In genomic region chr19:17001603-17002183, GRCh38 we compare ENCODE assay signal across 10 cellular contexts. TPM values are rescaled to one million over a fixed set of nuclear protein-coding genes. Genes with fewer than 3 reads are reported as not detected.
DNase-seq lines count a peak whose midpoint lies in the region; ATAC-seq and FAIRE-seq lines count a peak whose summit lies in the region.
"Had no signal": no experiment of that assay in that cellular context is flagged by ENCODE, and none has a peak within 500 bp of the region (broad histone marks: within the 10 kb centered on the region; RNA-seq: fewer than 3 reads in every experiment).

No MANE protein-coding gene starts in this region.

- H3K4me3 Mint-ChIP-seq in naive thymus-derived CD4-positive, alpha-beta T cell, result peak overlapping the region; percentile 66 to 81 (median 76)
- H3K4me3 Mint-ChIP-seq in stimulated activated memory B cell treated with anti-CD40 and anti-IgM and Interleukin-4, amounts not matched to agents 10 μg/mL and 1 μg/mL and 100 μg/mL, for 72 hours, result peak overlapping the region; percentile 21

- no peaks in the 10 kb centered on the region for H3K27me3 ChIP-seq in naive thymus-derived CD4-positive, alpha-beta T cell (ENCODE audit: control insufficient read depth in 2 of 2, insufficient read depth in 2 of 2, low read length in 2 of 2)

- peaks cover 0 to 5% (median 0%) of the 10 kb centered on the region in 3 experiments for H3K9me3 ChIP-seq in naive thymus-derived CD4-positive, alpha-beta T cell (ENCODE audit: control insufficient read depth in 2 of 3, low read length in 3 of 3)

- DNase-seq in T-helper 22 cell (ENCODE audit: low read depth) (peak; percentile 78), RCC 7860 (ENCODE audit: low spot score) (no peak), globus pallidus (ENCODE audit: low spot score) (no peak), SW480 (ENCODE audit: low spot score) (no peak)
- peak; percentile 36 for DNase-seq in activated T-helper 9 cell treated with anti-CD3 and anti-CD28 coated beads, Interleukin-2, amount 50 U/mL, for 16 hours (ENCODE audit: low read depth)
- peak; percentile 53 to 96 (median 91) for DNase-seq in naive thymus-derived CD4-positive, alpha-beta T cell
- DNase-seq: IMR-90 had no signal

- H3K36me3 Mint-ChIP-seq in naive thymus-derived CD4-positive, alpha-beta T cell, result peaks cover 0 to 7% (median 4%) of the 10 kb centered on the region in 5 donors
- H3K36me3 Mint-ChIP-seq in stimulated activated memory B cell treated with anti-CD40 and anti-IgM and Interleukin-4, amounts not matched to agents 10 μg/mL and 1 μg/mL and 100 μg/mL, for 72 hours, result no peaks in the 10 kb centered on the region

- H3K9me3 Mint-ChIP-seq in naive thymus-derived CD4-positive, alpha-beta T cell, result peaks cover 0 to 14% (median 3%) of the 10 kb centered on the region in 11 donors
- peaks cover 5% of the 10 kb centered on the region for H3K9me3 Mint-ChIP-seq in stimulated activated memory B cell treated with anti-CD40 and anti-IgM and Interleukin-4, amounts not matched to agents 10 μg/mL and 1 μg/mL and 100 μg/mL, for 72 hours

- POLR2A ChIA-PET in naive thymus-derived CD4-positive, alpha-beta T cell (lab: Charles Lee), result no interaction called here

- FAIRE-seq in RCC 7860 (lab: Jason Lieb, UNC), result no peak
- FAIRE-seq: H54 had no signal

- H3K4me3 ChIP-seq in naive thymus-derived CD4-positive, alpha-beta T cell (ENCODE audit: low read length), result peak overlapping the region; percentile 43

- peak overlapping the region; percentile 64 for H3K27ac ChIP-seq in naive thymus-derived CD4-positive, alpha-beta T cell (ENCODE audit: low read depth, low read length)

- peak overlapping the region; percentile 73 to 95 (median 92) for H3K27ac Mint-ChIP-seq in naive thymus-derived CD4-positive, alpha-beta T cell
- H3K27ac Mint-ChIP-seq in stimulated activated memory B cell treated with anti-CD40 and anti-IgM and Interleukin-4, amounts not matched to agents 10 μg/mL and 1 μg/mL and 100 μg/mL, for 72 hours, result no peak overlapping the region

- ATAC-seq in naive thymus-derived CD4-positive, alpha-beta T cell, result peak; percentile 99
- ATAC-seq in stimulated activated memory B cell treated with anti-CD40 and anti-IgM and Interleukin-4, amounts not matched to agents 10 μg/mL and 1 μg/mL and 100 μg/mL, for 72 hours, result peak; percentile 72
- no peak for ATAC-seq in GM21825 (IDR thresholded peaks at IDR 0.05; ENCODE audit: unreplicated experiment)

- CTCF ChIA-PET in naive thymus-derived CD4-positive, alpha-beta T cell (lab: Charles Lee), result no interaction called here

- H3K36me3 ChIP-seq in naive thymus-derived CD4-positive, alpha-beta T cell (ENCODE audit: control insufficient read depth in 2 of 3, insufficient read depth in 3 of 3, low read length in 3 of 3), result no peaks in the 10 kb centered on the region

- H3K4me1 ChIP-seq in naive thymus-derived CD4-positive, alpha-beta T cell (ENCODE audit: control insufficient read depth in 2 of 2, insufficient read depth in 2 of 2, low read length in 2 of 2), result peaks cover 21% of the 10 kb centered on the region in 2 donors

- intact Hi-C loops in naive thymus-derived CD4-positive, alpha-beta T cell (cut with micrococcal nuclease), result loop anchor here (1.0 to 5.0 kb wide), 6 partner anchors 25 to 504 kb away; partner anchors contain the start of genes BABAM1 (in 1 of the 2), C19orf44 (in 1 of the 2), CALR3 (in 1 of the 2) and CPAMD8 (in 1 of the 2)

- H3K4me1 Mint-ChIP-seq in naive thymus-derived CD4-positive, alpha-beta T cell, result peaks cover 8 to 35% (median 22%) of the 10 kb centered on the region in 7 donors
- H3K4me1 Mint-ChIP-seq in stimulated activated memory B cell treated with anti-CD40 and anti-IgM and Interleukin-4, amounts not matched to agents 10 μg/mL and 1 μg/mL and 100 μg/mL, for 72 hours, result peaks cover 21% of the 10 kb centered on the region

- peaks cover 0 to 3% (median 0%) of the 10 kb centered on the region in 5 donors for H3K27me3 Mint-ChIP-seq in naive thymus-derived CD4-positive, alpha-beta T cell
- peaks cover 45% of the 10 kb centered on the region for H3K27me3 Mint-ChIP-seq in stimulated activated memory B cell treated with anti-CD40 and anti-IgM and Interleukin-4, amounts not matched to agents 10 μg/mL and 1 μg/mL and 100 μg/mL, for 72 hours

RNA-seq across cellular contexts. Expression of gene CPAMD8, which starts 24.9 kb away (rescaled TPM):
- total RNA-seq in naive thymus-derived CD4-positive, alpha-beta T cell, result 1 to 10 TPM in 4 of 5 experiments, under 1 TPM in 1; 0.44 to 6.6 (median 3.2) TPM
- polyA plus RNA-seq in naive thymus-derived CD4-positive, alpha-beta T cell, result under 1 TPM; 0.18 to 0.66 TPM

Comparison
In these comparisons a context has a peak if more than half of its experiments do, and no peak if none do; other contexts are left out.
1. DNase-seq: peak in T-helper 22 cell (single experiment), activated T-helper 9 cell treated with anti-CD3 and anti-CD28 coated beads, Interleukin-2, amount 50 U/mL, for 16 hours (single experiment) and naive thymus-derived CD4-positive, alpha-beta T cell (9 of 9); none in RCC 7860 (single experiment), globus pallidus (single experiment) and SW480 (single experiment).